In the genomic region with DNA sequence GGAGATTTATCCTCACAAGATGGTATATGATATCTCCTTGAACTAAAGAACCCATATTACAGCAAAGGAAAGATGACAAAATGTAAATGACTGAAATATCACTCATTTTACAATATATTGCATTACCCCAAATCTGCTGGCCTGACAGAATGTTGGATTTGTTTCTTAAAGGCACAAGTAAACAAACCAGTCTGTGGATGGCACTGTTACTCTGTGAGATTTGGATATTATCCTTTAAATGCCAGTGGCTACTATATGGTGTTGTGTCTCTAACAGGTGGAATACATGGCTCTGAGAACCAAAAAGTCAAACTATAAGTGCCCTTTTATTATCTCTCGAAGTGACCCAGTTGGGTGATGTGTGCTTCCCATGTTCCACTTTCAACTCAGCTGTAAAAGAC, we compare ENCODE assay signal across 18 cellular contexts.
DNase-seq lines count a peak whose midpoint lies in the region; ATAC-seq and TF ChIP-seq lines count a peak whose summit lies in the region.
"Had no signal": no experiment of that assay in that cellular context is flagged by ENCODE, and none has a peak within 500 bp of the region (broad histone marks: within the 10 kb centered on the region; RNA-seq: fewer than 3 reads in every experiment).

No MANE protein-coding gene starts in this region.

- H3K4me3 Mint-ChIP-seq in chondrocyte (ENCODE audit: unreplicated experiment) (no peak overlapping the region), osteocyte (ENCODE audit: unreplicated experiment) (no peak overlapping the region)
- H3K4me3 Mint-ChIP-seq: activated CD4-positive, alpha-beta T cell treated with anti-CD3 and anti-CD28 coated beads, Interleukin-2, amount 10 ng/mL, durations not matched to agents 7 days and 5 days; CD4-positive, CD25-positive, alpha-beta regulatory T cell; H9; stimulated activated naive B cell treated with anti-CD40 and anti-IgM and Interleukin-4, amounts not matched to agents 10 μg/mL and 1 μg/mL and 100 μg/mL, for 72 hours had no signal

- peak; percentile 68 for TF ChIP-seq CTCF in chondrocyte (IDR thresholded peaks at IDR 0.05)
- TF ChIP-seq CTCF in osteocyte (IDR thresholded peaks at IDR 0.05) = peak; percentile 38

- H3K27ac ChIP-seq in GM23248 = no peak overlapping the region
- H3K27ac ChIP-seq: esophagus squamous epithelium, Peyer's patch, tibial artery had no signal

- H3K36me3 Mint-ChIP-seq in chondrocyte (ENCODE audit: low read depth) (no peaks in the 10 kb centered on the region), osteocyte (ENCODE audit: unreplicated experiment) (no peaks in the 10 kb centered on the region)
- H3K36me3 Mint-ChIP-seq: CD4-positive, CD25-positive, alpha-beta regulatory T cell; stimulated activated naive B cell treated with anti-CD40 and anti-IgM and Interleukin-4, amounts not matched to agents 10 μg/mL and 1 μg/mL and 100 μg/mL, for 72 hours had no signal

- 0 out of 2 replicates have a peak, but pooled peaks cover 5% of the 10 kb centered on the region for H3K4me1 ChIP-seq in GM23248 (ENCODE audit: insufficient read depth)
- H3K4me1 ChIP-seq: Peyer's patch had no signal

- no peak overlapping the region for H3K9ac ChIP-seq in GM23248

- H3K9me3 Mint-ChIP-seq in chondrocyte (ENCODE audit: low read depth) (no peaks in the 10 kb centered on the region), osteocyte (ENCODE audit: unreplicated experiment) (peaks cover 3% of the 10 kb centered on the region)
- H3K9me3 Mint-ChIP-seq: activated CD4-positive, alpha-beta T cell treated with anti-CD3 and anti-CD28 coated beads, Interleukin-2, amount 10 ng/mL, durations not matched to agents 7 days and 5 days; H9 had no signal

- no peak overlapping the region for H2AFZ ChIP-seq in GM23248

- peak; percentile 14 for DNase-seq in GM23248
- peak; percentile 64 for DNase-seq in M059J (ENCODE audit: low read depth)
- DNase-seq in chondrocyte (ENCODE audit: low spot score) = no peak
- no peak for DNase-seq in osteocyte (ENCODE audit: extremely low spot score, unreplicated experiment)
- no peak for DNase-seq in Kasumi-1 (lab: John Stamatoyannopoulos, UW)
- DNase-seq in C1 segment of cervical spinal cord (lab: John Stamatoyannopoulos, UW) = no peak
- DNase-seq: activated CD4-positive, alpha-beta T cell treated with anti-CD3 and anti-CD28 coated beads, Interleukin-2, amount 10 ng/mL, durations not matched to agents 7 days and 5 days; activated naive CD4-positive, alpha-beta T cell treated with Interleukin-2 at 50 U/mL for 16 hours; CD4-positive, CD25-positive, alpha-beta regulatory T cell; esophagus squamous epithelium; H9; hippocampal formation; NCI-H526 treated with DMSO at 0.1 percent for 48 hours; Peyer's patch; stimulated activated CD4-positive, alpha-beta T cell treated with anti-CD3 and anti-CD28 coated beads, Interleukin-15, amount 100 ng/mL, for 24 hours; stimulated activated naive B cell treated with anti-CD40 and anti-IgM and Interleukin-4, amounts not matched to agents 10 μg/mL and 1 μg/mL and 100 μg/mL, for 72 hours; tibial artery had no signal

- H3F3A ChIP-seq in GM23248 (ENCODE audit: insufficient read depth) = no peaks in the 10 kb centered on the region

- peaks cover 30% of the 10 kb centered on the region for H3K4me1 Mint-ChIP-seq in chondrocyte (ENCODE audit: low read depth)
- H3K4me1 Mint-ChIP-seq in osteocyte (ENCODE audit: unreplicated experiment) = peaks cover 40% of the 10 kb centered on the region
- H3K4me1 Mint-ChIP-seq: activated CD4-positive, alpha-beta T cell treated with anti-CD3 and anti-CD28 coated beads, Interleukin-2, amount 10 ng/mL, durations not matched to agents 7 days and 5 days; CD4-positive, CD25-positive, alpha-beta regulatory T cell; H9; stimulated activated naive B cell treated with anti-CD40 and anti-IgM and Interleukin-4, amounts not matched to agents 10 μg/mL and 1 μg/mL and 100 μg/mL, for 72 hours had no signal

- H3K27me3 Mint-ChIP-seq in chondrocyte (ENCODE audit: low read depth) (no peaks in the 10 kb centered on the region), osteocyte (ENCODE audit: unreplicated experiment) (no peaks in the 10 kb centered on the region)
- H3K27me3 Mint-ChIP-seq: activated CD4-positive, alpha-beta T cell treated with anti-CD3 and anti-CD28 coated beads, Interleukin-2, amount 10 ng/mL, durations not matched to agents 7 days and 5 days; CD4-positive, CD25-positive, alpha-beta regulatory T cell; stimulated activated naive B cell treated with anti-CD40 and anti-IgM and Interleukin-4, amounts not matched to agents 10 μg/mL and 1 μg/mL and 100 μg/mL, for 72 hours had no signal

- H3K4me3 ChIP-seq in GM23248 = no peak overlapping the region
- H3K4me3 ChIP-seq: esophagus squamous epithelium, Peyer's patch, tibial artery had no signal

- H3K9me3 ChIP-seq in GM23248 (ENCODE audit: low read depth) = no peaks in the 10 kb centered on the region
- H3K9me3 ChIP-seq: esophagus squamous epithelium, Peyer's patch, tibial artery had no signal

- 0 out of 2 replicates have a peak, but pooled peaks cover 4% of the 10 kb centered on the region for H3K9me2 ChIP-seq in GM23248 (ENCODE audit: insufficient read depth)

- no peaks in the 10 kb centered on the region for H3K36me3 ChIP-seq in GM23248 (ENCODE audit: low read depth)
- H3K36me3 ChIP-seq: esophagus squamous epithelium, Peyer's patch, tibial artery had no signal

- in situ Hi-C loops in GM23248 (cut with MboI) = no loop called here

- H3K27ac Mint-ChIP-seq in chondrocyte (ENCODE audit: unreplicated experiment) (no peak overlapping the region), osteocyte (ENCODE audit: unreplicated experiment) (no peak overlapping the region)
- H3K27ac Mint-ChIP-seq: activated CD4-positive, alpha-beta T cell treated with anti-CD3 and anti-CD28 coated beads, Interleukin-2, amount 10 ng/mL, durations not matched to agents 7 days and 5 days; CD4-positive, CD25-positive, alpha-beta regulatory T cell; H9; stimulated activated naive B cell treated with anti-CD40 and anti-IgM and Interleukin-4, amounts not matched to agents 10 μg/mL and 1 μg/mL and 100 μg/mL, for 72 hours had no signal

- no peak overlapping the region for H3K4me2 ChIP-seq in GM23248 (ENCODE audit: unreplicated experiment)

- no peaks in the 10 kb centered on the region for H3K79me2 ChIP-seq in GM23248 (ENCODE audit: insufficient read depth)

- ATAC-seq in HG02885 (IDR thresholded peaks at IDR 0.05; ENCODE audit: poor library complexity, unreplicated experiment) = no peak
- ATAC-seq: stimulated activated naive B cell treated with anti-CD40 and anti-IgM and Interleukin-4, amounts not matched to agents 10 μg/mL and 1 μg/mL and 100 μg/mL, for 72 hours had no signal

- H3K27me3 ChIP-seq in GM23248 (replicated peaks; ENCODE audit: insufficient read depth) = no peaks in the 10 kb centered on the region
- H3K27me3 ChIP-seq: esophagus squamous epithelium, Peyer's patch, tibial artery had no signal

- 74 to 77% methylated on average over 1 of the region's 1 CpG for WGBS in GM23248 (ENCODE audit: low coverage in 1 of 2, low lambda C conversion rate in 2 of 2, missing lambda C conversion rate in 2 of 2), 2 experiments

- no peaks in the 10 kb centered on the region for H4K20me1 ChIP-seq in GM23248 (ENCODE audit: insufficient read depth)

Comparison
In these comparisons a context has a peak if more than half of its experiments do, and no peak if none do; other contexts are left out.
1. DNase-seq: peak in GM23248 (single experiment) and M059J (single experiment); none in chondrocyte (single experiment), osteocyte (single experiment), Kasumi-1 (0 of 2) and C1 segment of cervical spinal cord (0 of 14).